27 cellular contexts compared by ENCODE assay signal in genomic region chr3:28294667-28295413, GRCh38. TPM values are rescaled to one million over a fixed set of nuclear protein-coding genes. Genes with fewer than 3 reads are reported as not detected.
DNase-seq lines count a peak whose midpoint lies in the region; ATAC-seq, FAIRE-seq and TF ChIP-seq lines count a peak whose summit lies in the region.
"Had no signal": no experiment of that assay in that cellular context is flagged by ENCODE, and none has a peak within 500 bp of the region (broad histone marks: within the 10 kb centered on the region; RNA-seq: fewer than 3 reads in every experiment).

No MANE protein-coding gene starts in this region.

- peaks cover 9% of the 10 kb centered on the region for H3K36me3 Mint-ChIP-seq in activated CD4-positive, alpha-beta T cell treated with anti-CD3 and anti-CD28 coated beads for 36 hours (ENCODE audit: low read depth)
- peaks cover 23% of the 10 kb centered on the region for H3K36me3 Mint-ChIP-seq in central memory CD8-positive, alpha-beta T cell (ENCODE audit: insufficient read depth)
- H3K36me3 Mint-ChIP-seq in naive thymus-derived CD4-positive, alpha-beta T cell: peaks cover 0 to 29% (median 15%) of the 10 kb centered on the region in 5 donors

- no peaks in the 10 kb centered on the region for H3K27me3 Mint-ChIP-seq in activated CD4-positive, alpha-beta T cell treated with anti-CD3 and anti-CD28 coated beads for 36 hours
- no peaks in the 10 kb centered on the region for H3K27me3 Mint-ChIP-seq in central memory CD8-positive, alpha-beta T cell
- H3K27me3 Mint-ChIP-seq in naive thymus-derived CD4-positive, alpha-beta T cell: no peaks in the 10 kb centered on the region

- CTCF ChIA-PET in activated CD4-positive, alpha-beta T cell treated with anti-CD3 and anti-CD28 coated beads for 36 hours (lab: Charles Lee): interaction anchor here (1.3 kb wide), 1 partner anchor 12 kb away, joined by 4 read pairs; no protein-coding TSS in a partner anchor
- CTCF ChIA-PET in naive thymus-derived CD4-positive, alpha-beta T cell (lab: Charles Lee): interaction anchor here (0.6 to 0.7 kb wide), 3 partner anchors 53 to 569 kb away, joined by 3 to 4 read pairs (median 3); partner anchors contain the start of gene CMC1

- no peak for TF ChIP-seq CTCF in tibial artery (IDR thresholded peaks at IDR 0.05)

- no peak overlapping the region for H3K4me3 Mint-ChIP-seq in activated CD4-positive, alpha-beta T cell treated with anti-CD3 and anti-CD28 coated beads for 36 hours
- H3K4me3 Mint-ChIP-seq in central memory CD8-positive, alpha-beta T cell: peak overlapping the region; percentile 86
- peak overlapping the region in 1 of 10 donors; percentile 23 for H3K4me3 Mint-ChIP-seq in naive thymus-derived CD4-positive, alpha-beta T cell

- H3K27ac Mint-ChIP-seq in activated CD4-positive, alpha-beta T cell treated with anti-CD3 and anti-CD28 coated beads for 36 hours: no peak overlapping the region
- H3K27ac Mint-ChIP-seq in central memory CD8-positive, alpha-beta T cell (ENCODE audit: low read depth): peak overlapping the region; percentile 94
- peak overlapping the region in 2 of 9 donors; percentile 14 to 75 for H3K27ac Mint-ChIP-seq in naive thymus-derived CD4-positive, alpha-beta T cell

- POLR2A ChIA-PET in activated CD4-positive, alpha-beta T cell treated with anti-CD3 and anti-CD28 coated beads for 36 hours (lab: Charles Lee): no interaction called here
- POLR2A ChIA-PET in naive thymus-derived CD4-positive, alpha-beta T cell (lab: Charles Lee): no interaction called here

- no peaks in the 10 kb centered on the region for H3K27me3 ChIP-seq in naive thymus-derived CD4-positive, alpha-beta T cell (ENCODE audit: control insufficient read depth in 2 of 2, insufficient read depth in 2 of 2, low read length in 2 of 2)
- no peaks in the 10 kb centered on the region for H3K27me3 ChIP-seq in tibial artery
- H3K27me3 ChIP-seq: breast epithelium had no signal

- peak; percentile 16 for ATAC-seq in activated CD4-positive, alpha-beta T cell treated with anti-CD3 and anti-CD28 coated beads for 36 hours
- ATAC-seq in central memory CD8-positive, alpha-beta T cell (replicated peaks; ENCODE audit: extremely low read depth, poor library complexity, severe bottlenecking): peak; percentile 15
- ATAC-seq in naive thymus-derived CD4-positive, alpha-beta T cell: no peak
- no peak for ATAC-seq in GM19463 (IDR thresholded peaks at IDR 0.05; ENCODE audit: unreplicated experiment)
- no peak for ATAC-seq in HG02759 (IDR thresholded peaks at IDR 0.05; ENCODE audit: unreplicated experiment)
- ATAC-seq: HepG2, left lobe of liver had no signal

- H3K4me3 ChIP-seq in naive thymus-derived CD4-positive, alpha-beta T cell (ENCODE audit: low read length): peak overlapping the region; percentile 19
- H3K4me3 ChIP-seq in tibial artery: no peak overlapping the region
- H3K4me3 ChIP-seq: breast epithelium had no signal

- FAIRE-seq in A204.1 (lab: Jason Lieb, UNC): peak; percentile 19
- FAIRE-seq: D721Med, endometrium, H1, HepG2 had no signal

- H3K27ac ChIP-seq in naive thymus-derived CD4-positive, alpha-beta T cell (ENCODE audit: low read depth, low read length): no peak overlapping the region
- H3K27ac ChIP-seq in tibial artery: no peak overlapping the region
- H3K27ac ChIP-seq: 22Rv1, breast epithelium, coronary artery, HL-60, thoracic aorta had no signal

- no peak for DNase-seq in activated CD4-positive, alpha-beta T cell treated with anti-CD3 and anti-CD28 coated beads for 36 hours
- no peak for DNase-seq in activated CD4-positive, alpha-beta T cell treated with anti-CD3 and anti-CD28 coated beads for 1 hour
- no peak for DNase-seq in central memory CD8-positive, alpha-beta T cell (ENCODE audit: low spot score in 2 of 2)
- no peak for DNase-seq in naive thymus-derived CD4-positive, alpha-beta T cell
- DNase-seq in tibial artery: no peak
- DNase-seq: activated gamma-delta T cell treated with Interleukin-2 at 50 U/mL for 16 hours; amniotic stem cell; EL; glutamatergic neuron; NCI-H2081 treated with DMSO at 0.1 percent for 48 hours; NCI-H446; stimulated activated CD4-positive, alpha-beta T cell treated with anti-CD3 and anti-CD28 coated beads, Interleukin-1b, Interleukin-23, amount 100 ng/mL, for 48 hours; SW 1271 had no signal

- intact Hi-C loops in activated CD4-positive, alpha-beta T cell treated with anti-CD3 and anti-CD28 coated beads for 36 hours (cut with DNase I, micrococcal nuclease): no loop called here
- intact Hi-C loops in naive thymus-derived CD4-positive, alpha-beta T cell (cut with micrococcal nuclease): no loop called here
- intact Hi-C loops in tibial artery (cut with DNase I; ENCODE audit: low total_unique reads): no loop called here

- no peaks in the 10 kb centered on the region for H3K9me3 Mint-ChIP-seq in activated CD4-positive, alpha-beta T cell treated with anti-CD3 and anti-CD28 coated beads for 36 hours (ENCODE audit: low read depth)
- H3K9me3 Mint-ChIP-seq in central memory CD8-positive, alpha-beta T cell: no peaks in the 10 kb centered on the region
- peaks cover 0 to 4% (median 0%) of the 10 kb centered on the region in 11 donors for H3K9me3 Mint-ChIP-seq in naive thymus-derived CD4-positive, alpha-beta T cell

- H3K4me1 ChIP-seq in naive thymus-derived CD4-positive, alpha-beta T cell (ENCODE audit: control insufficient read depth in 2 of 2, insufficient read depth in 2 of 2, low read length in 2 of 2): peaks cover 0 to 20% of the 10 kb centered on the region in 2 donors
- H3K4me1 ChIP-seq in tibial artery: no peaks in the 10 kb centered on the region
- H3K4me1 ChIP-seq: breast epithelium had no signal

- H3K36me3 ChIP-seq in naive thymus-derived CD4-positive, alpha-beta T cell (ENCODE audit: control insufficient read depth in 2 of 3, insufficient read depth in 3 of 3, low read length in 3 of 3): no peaks in the 10 kb centered on the region
- H3K36me3 ChIP-seq in tibial artery: peaks cover 0 to 5% (median 0%) of the 10 kb centered on the region in 3 donors
- H3K36me3 ChIP-seq: breast epithelium, thoracic aorta had no signal

- H3K9me3 ChIP-seq in naive thymus-derived CD4-positive, alpha-beta T cell (ENCODE audit: control insufficient read depth in 2 of 3, low read length in 3 of 3): no peaks in the 10 kb centered on the region
- no peaks in the 10 kb centered on the region for H3K9me3 ChIP-seq in tibial artery
- H3K9me3 ChIP-seq: breast epithelium, thoracic aorta had no signal

- H3K4me1 Mint-ChIP-seq in activated CD4-positive, alpha-beta T cell treated with anti-CD3 and anti-CD28 coated beads for 36 hours: peaks cover 16% of the 10 kb centered on the region
- peaks cover 44% of the 10 kb centered on the region for H3K4me1 Mint-ChIP-seq in central memory CD8-positive, alpha-beta T cell
- peaks cover 18 to 30% (median 21%) of the 10 kb centered on the region in 7 donors for H3K4me1 Mint-ChIP-seq in naive thymus-derived CD4-positive, alpha-beta T cell

RNA-seq across cellular contexts. Expression of gene CMC1, which starts 53.4 kb away (rescaled TPM):
- total RNA-seq in activated CD4-positive, alpha-beta T cell treated with anti-CD3 and anti-CD28 coated beads for 36 hours: 10 to 100 TPM; 21.6 to 28.3 TPM
- total RNA-seq in naive thymus-derived CD4-positive, alpha-beta T cell: 10 to 100 TPM; 11.0 to 25.1 (median 13.9) TPM
- polyA plus RNA-seq in naive thymus-derived CD4-positive, alpha-beta T cell: 10 to 100 TPM; 28.9 to 35.2 TPM

RNA-seq across cellular contexts. Expression of gene ZCWPW2, which starts 53.7 kb away (rescaled TPM):
- total RNA-seq in activated CD4-positive, alpha-beta T cell treated with anti-CD3 and anti-CD28 coated beads for 36 hours: under 1 TPM; 0.37 to 0.39 TPM
- total RNA-seq in naive thymus-derived CD4-positive, alpha-beta T cell: 1 to 10 TPM in 2 of 5 experiments, under 1 TPM in 3; 0.56 to 1.3 (median 0.81) TPM
- polyA plus RNA-seq in naive thymus-derived CD4-positive, alpha-beta T cell: under 1 TPM; 0.67 to 0.78 TPM
- total RNA-seq: mononuclear cell had no signal

RNA-seq across cellular contexts. Expression of gene AZI2, which starts 53.8 kb away (rescaled TPM):
- 10 to 100 TPM; 52.3 to 78.8 TPM for total RNA-seq in activated CD4-positive, alpha-beta T cell treated with anti-CD3 and anti-CD28 coated beads for 36 hours
- total RNA-seq in naive thymus-derived CD4-positive, alpha-beta T cell: 10 to 100 TPM; 39.7 to 54.0 (median 41.2) TPM
- polyA plus RNA-seq in naive thymus-derived CD4-positive, alpha-beta T cell: 10 to 100 TPM; 39.2 to 53.6 TPM

Comparison
In these comparisons a context has a peak if more than half of its experiments do, and no peak if none do; other contexts are left out.
1. ATAC-seq: peak in activated CD4-positive, alpha-beta T cell treated with anti-CD3 and anti-CD28 coated beads for 36 hours (single experiment) and central memory CD8-positive, alpha-beta T cell (single experiment); none in naive thymus-derived CD4-positive, alpha-beta T cell (single experiment), GM19463 (single experiment) and HG02759 (single experiment).